ENCODE assay signal across 25 cellular contexts in genomic region chr15:77312523-77312922, GRCh38.
A peak's percentile ranks its signal among the peaks of the same experiment; 100 is the strongest.
DNase-seq lines count a peak whose midpoint lies in the region; ATAC-seq, FAIRE-seq and TF ChIP-seq lines count a peak whose summit lies in the region.
"Had no signal": no experiment of that assay in that cellular context is flagged by ENCODE, and none has a peak within 500 bp of the region (broad histone marks: within the 10 kb centered on the region; RNA-seq: fewer than 3 reads in every experiment).

No MANE protein-coding gene starts in this region.

- intact Hi-C loops in MCF 10A (cut with micrococcal nuclease) = no loop called here
- intact Hi-C loops in breast epithelium (cut with DNase I; ENCODE audit: low total_unique reads) = no loop called here
- intact Hi-C loops in thyroid gland (cut with DNase I) = no loop called here

- H3K4me3 Mint-ChIP-seq in MCF 10A (ENCODE audit: unreplicated experiment) (no peak overlapping the region), WTC11 (no peak overlapping the region)
- H3K4me3 Mint-ChIP-seq: activated naive CD4-positive, alpha-beta T cell treated with anti-CD3 and anti-CD28 coated beads for 36 hours; activated T-cell treated with anti-CD3 and anti-CD28 coated beads, Interleukin-2, amount 50 U/mL, for 24 hours; naive B cell had no signal

- DNase-seq in MCF 10A (ENCODE audit: unreplicated experiment) (peak; percentile 8), breast epithelium (ENCODE audit: low spot score in 2 of 2) (no peak), WTC11 (ENCODE audit: low spot score) (no peak), fibroblast of the conjunctiva (ENCODE audit: low read depth) (peak; percentile 18), urothelium cell line (ENCODE audit: low spot score) (peak; percentile 5), mucosa of gallbladder (ENCODE audit: low spot score) (no peak), thyroid gland (no peak)
- DNase-seq: 8988T; activated CD4-positive, CD25-positive, alpha-beta regulatory T cell treated with anti-CD3 and anti-CD28 coated beads, Interleukin-2, amount 50 U/mL, for 72 hours; activated naive CD4-positive, alpha-beta T cell treated with anti-CD3 and anti-CD28 coated beads for 36 hours; activated T-cell treated with anti-CD3 and anti-CD28 coated beads, Interleukin-2, amount 50 U/mL, for 24 hours; aorta; effector memory CD4-positive, alpha-beta T cell; esophagus squamous epithelium; hippocampal formation; naive B cell; NCI-H1436 treated with DMSO at 0.1 percent for 48 hours; NCI-H2171; NCI-H69; occipital lobe; stimulated activated CD4-positive, alpha-beta T cell treated with anti-CD3 and anti-CD28 coated beads, Interleukin-12 subunit alpha, Interleukin-12 subunit beta, amount 100 ng/mL, for 4 hours had no signal

- peaks cover 12% of the 10 kb centered on the region for H3K4me1 Mint-ChIP-seq in MCF 10A (ENCODE audit: insufficient read depth, unreplicated experiment)
- H3K4me1 Mint-ChIP-seq in WTC11 = peaks cover 27% of the 10 kb centered on the region

- POLR2A ChIA-PET in MCF 10A (lab: Yijun Ruan, JAX) (interaction anchor here (0.6 to 0.9 kb wide), 2 partner anchors 110 to 220 kb away, joined by 4 to 5 read pairs; no protein-coding TSS in a partner anchor), WTC11 (lab: Charles Lee) (no interaction called here)

- H3K27ac ChIP-seq in breast epithelium = no peak overlapping the region
- H3K27ac ChIP-seq in thyroid gland = no peak overlapping the region
- H3K27ac ChIP-seq: C4-2B, esophagus squamous epithelium had no signal

- no peaks in the 10 kb centered on the region for H3K27me3 ChIP-seq in breast epithelium
- H3K27me3 ChIP-seq in thyroid gland = no peaks in the 10 kb centered on the region
- H3K27me3 ChIP-seq: esophagus squamous epithelium had no signal

- no peak overlapping the region for H3K4me3 ChIP-seq in breast epithelium
- no peak overlapping the region for H3K4me3 ChIP-seq in thyroid gland (replicated peaks in 1 of 3)
- H3K4me3 ChIP-seq: esophagus squamous epithelium had no signal

- ATAC-seq in WTC11 = no peak
- ATAC-seq in HG02610 (IDR thresholded peaks at IDR 0.05; ENCODE audit: unreplicated experiment) = no peak

- H3K36me3 Mint-ChIP-seq in MCF 10A (ENCODE audit: insufficient read depth, unreplicated experiment) = no peaks in the 10 kb centered on the region
- H3K36me3 Mint-ChIP-seq in WTC11 = no peaks in the 10 kb centered on the region
- H3K36me3 Mint-ChIP-seq: naive B cell had no signal

- no TSS peak for BruUV-seq in MCF 10A (replicated peaks; lab: Mats Ljungman, UMichigan)

- TF ChIP-seq POLR2A in breast epithelium (IDR thresholded peaks at IDR 0.05) (no peak), thyroid gland (IDR thresholded peaks at IDR 0.05) (no peak)

- H3K27me3 Mint-ChIP-seq in MCF 10A (ENCODE audit: insufficient read depth, unreplicated experiment) (no peaks in the 10 kb centered on the region), WTC11 (ENCODE audit: low read depth) (no peaks in the 10 kb centered on the region)
- H3K27me3 Mint-ChIP-seq: activated T-cell treated with anti-CD3 and anti-CD28 coated beads, Interleukin-2, amount 50 U/mL, for 24 hours; naive B cell had no signal

- no peaks in the 10 kb centered on the region for H3K9me3 Mint-ChIP-seq in MCF 10A (ENCODE audit: unreplicated experiment)
- no peaks in the 10 kb centered on the region for H3K9me3 Mint-ChIP-seq in WTC11
- H3K9me3 Mint-ChIP-seq: activated naive CD4-positive, alpha-beta T cell treated with anti-CD3 and anti-CD28 coated beads for 36 hours; activated T-cell treated with anti-CD3 and anti-CD28 coated beads, Interleukin-2, amount 50 U/mL, for 24 hours; naive B cell had no signal

- no peak for FAIRE-seq in urothelium cell line (lab: Jason Lieb, UNC)
- FAIRE-seq: HepG2, islet of Langerhans had no signal

- H3K27ac Mint-ChIP-seq in MCF 10A (ENCODE audit: low read depth, unreplicated experiment) = peak overlapping the region; percentile 49
- peak overlapping the region; percentile 65 for H3K27ac Mint-ChIP-seq in WTC11
- H3K27ac Mint-ChIP-seq: activated naive CD4-positive, alpha-beta T cell treated with anti-CD3 and anti-CD28 coated beads for 36 hours; activated T-cell treated with anti-CD3 and anti-CD28 coated beads, Interleukin-2, amount 50 U/mL, for 24 hours had no signal

- H3K36me3 ChIP-seq in breast epithelium = no peaks in the 10 kb centered on the region
- H3K36me3 ChIP-seq in thyroid gland = no peaks in the 10 kb centered on the region
- H3K36me3 ChIP-seq: esophagus squamous epithelium had no signal

- 65 to 75% methylated on average over 1 of the region's 1 CpG for WGBS in thyroid gland, 2 donors

- CTCF ChIA-PET in MCF 10A (lab: Yijun Ruan, JAX) = no interaction called here
- CTCF ChIA-PET in WTC11 (lab: Charles Lee) = no interaction called here

- H3K4me1 ChIP-seq in breast epithelium (no peaks in the 10 kb centered on the region), thyroid gland (peaks cover 0 to 8% of the 10 kb centered on the region in 2 donors)

- TF ChIP-seq CTCF in MCF 10A (IDR thresholded peaks at IDR 0.05; ENCODE audit: unreplicated experiment) = no peak
- no peak for TF ChIP-seq CTCF in breast epithelium (IDR thresholded peaks at IDR 0.05)
- TF ChIP-seq CTCF in WTC11 (IDR thresholded peaks at IDR 0.05) = no peak
- TF ChIP-seq CTCF in thyroid gland (IDR thresholded peaks at IDR 0.05) = no peak

- H3K9me3 ChIP-seq in breast epithelium (no peaks in the 10 kb centered on the region), thyroid gland (no peaks in the 10 kb centered on the region)
- H3K9me3 ChIP-seq: esophagus squamous epithelium had no signal

TF ChIP-seq in WTC11, 78 proteins besides CTCF, POLR2A, EP300 and RAD21:
- TF ChIP-seq NR3C1 (CRISPR knock-in tag; conservative IDR thresholded peaks at IDR 0.05; ENCODE audit: low read depth) (no peak), ZNF317 (CRISPR knock-in tag; IDR thresholded peaks at IDR 0.05; ENCODE audit: borderline replicate concordance, low read depth) (no peak), PRDM15 (CRISPR knock-in tag; IDR thresholded peaks at IDR 0.05) (no peak), ATF6 (CRISPR knock-in tag; IDR thresholded peaks at IDR 0.05) (no peak)

Comparison
In these comparisons a context has a peak if more than half of its experiments do, and no peak if none do; other contexts are left out.
1. DNase-seq: peak in MCF 10A (single experiment), fibroblast of the conjunctiva (single experiment) and urothelium cell line (single experiment); none in breast epithelium (0 of 2), WTC11 (single experiment), mucosa of gallbladder (single experiment) and thyroid gland (0 of 2).